Comparison of ENCODE assay signal across 13 cellular contexts in genomic region chr3:165193392-165194268, GRCh38. TPM values are rescaled to one million over a fixed set of nuclear protein-coding genes. Genes with fewer than 3 reads are reported as not detected.
DNase-seq lines count a peak whose midpoint lies in the region; ATAC-seq and TF ChIP-seq lines count a peak whose summit lies in the region.
"Had no signal": no experiment of that assay in that cellular context is flagged by ENCODE, and none has a peak within 500 bp of the region (broad histone marks: within the 10 kb centered on the region; RNA-seq: fewer than 3 reads in every experiment).

No MANE protein-coding gene starts in this region.

- DNase-seq in PC-9 (no peak), osteoblast (ENCODE audit: insufficient read length, low spot score, missing footprints) (peak; percentile 38), T-helper 9 cell (no peak), MM.1S (no peak)
- DNase-seq: activated CD4-positive, alpha-beta T cell treated with anti-CD3 and anti-CD28 coated beads, Interleukin-2, amount 10 ng/mL, durations not matched to agents 24 days and 14 days; activated naive CD4-positive, alpha-beta T cell; immature natural killer cell; occipital lobe had no signal

- TF ChIP-seq POLR2A in gastroesophageal sphincter (IDR thresholded peaks at IDR 0.05): no peak

- TF ChIP-seq EP300 in gastroesophageal sphincter (IDR thresholded peaks at IDR 0.05): no peak

- POLR2A ChIA-PET in PC-9 (lab: Charles Lee; ENCODE audit: unreplicated experiment): no interaction called here

- H3K9me3 ChIP-seq in ES-I3 (ENCODE audit: control insufficient read depth, insufficient read depth, low read length) (no peaks in the 10 kb centered on the region), PC-9 (ENCODE audit: insufficient read depth, low read depth) (no peaks in the 10 kb centered on the region), gastroesophageal sphincter (no peaks in the 10 kb centered on the region), osteoblast (ENCODE audit: low read depth, low read length) (no peaks in the 10 kb centered on the region), MM.1S (replicated peaks; ENCODE audit: insufficient read depth, low read length) (no peaks in the 10 kb centered on the region)

- H3K9me2 ChIP-seq in PC-9 (ENCODE audit: insufficient read depth) (no peaks in the 10 kb centered on the region), MM.1S (replicated peaks; ENCODE audit: insufficient read depth, low read length) (no peaks in the 10 kb centered on the region)

- H3K79me2 ChIP-seq in PC-9 (ENCODE audit: low read depth): no peaks in the 10 kb centered on the region
- H3K79me2 ChIP-seq in osteoblast (ENCODE audit: insufficient read depth, low read length): no peaks in the 10 kb centered on the region
- H3K79me2 ChIP-seq in MM.1S (ENCODE audit: low read length): no peaks in the 10 kb centered on the region

- no peak for TF ChIP-seq CTCF in PC-9 (conservative IDR thresholded peaks at IDR 0.05)
- no peak for TF ChIP-seq CTCF in gastroesophageal sphincter (IDR thresholded peaks at IDR 0.05)
- TF ChIP-seq CTCF in osteoblast (IDR thresholded peaks at IDR 0.05; ENCODE audit: extremely low read depth, low read depth, low read length): no peak
- TF ChIP-seq CTCF in MM.1S (IDR thresholded peaks at IDR 0.05; ENCODE audit: low read length): no peak

- intact Hi-C loops in PC-9 (cut with micrococcal nuclease; ENCODE audit: unreplicated experiment): no loop called here

- H3K9ac ChIP-seq in ES-I3 (ENCODE audit: low read depth, low read length) (peak overlapping the region; percentile 59; the same call in 1 of the 2 replicates), MM.1S (ENCODE audit: low read length) (no peak overlapping the region)

- BruUV-seq in PC-9 (replicated peaks; lab: Mats Ljungman, UMichigan): no TSS peak

- H4K20me1 ChIP-seq in PC-9 (ENCODE audit: insufficient read depth) (no peaks in the 10 kb centered on the region), osteoblast (ENCODE audit: insufficient read depth, low read length) (no peaks in the 10 kb centered on the region), MM.1S (ENCODE audit: insufficient read depth, low read length) (no peaks in the 10 kb centered on the region)

- H3K36me3 ChIP-seq in ES-I3 (ENCODE audit: insufficient read depth, low read length): no peaks in the 10 kb centered on the region
- no peaks in the 10 kb centered on the region for H3K36me3 ChIP-seq in PC-9 (ENCODE audit: low read depth)
- H3K36me3 ChIP-seq in gastroesophageal sphincter: peaks cover 0 to 5% of the 10 kb centered on the region in 2 donors
- no peaks in the 10 kb centered on the region for H3K36me3 ChIP-seq in osteoblast (ENCODE audit: insufficient read depth, low read length)
- H3K36me3 ChIP-seq in MM.1S (replicated peaks; ENCODE audit: insufficient read depth, low read length): no peaks in the 10 kb centered on the region

- H2AFZ ChIP-seq in PC-9 (no peak overlapping the region), osteoblast (ENCODE audit: low read length) (no peak overlapping the region), MM.1S (ENCODE audit: low read length) (no peak overlapping the region)

- CTCF ChIA-PET in PC-9 (lab: Charles Lee): no interaction called here

- ATAC-seq in gastroesophageal sphincter (no peak), HG02884 (IDR thresholded peaks at IDR 0.05; ENCODE audit: unreplicated experiment) (no peak), HG02763 (IDR thresholded peaks at IDR 0.05; ENCODE audit: unreplicated experiment) (no peak)

- H3K4me1 ChIP-seq in ES-I3 (ENCODE audit: insufficient read depth, low read length) (peaks cover 3% of the 10 kb centered on the region; the same call in 1 of the 2 replicates), PC-9 (replicated peaks; ENCODE audit: insufficient read depth) (no peaks in the 10 kb centered on the region), gastroesophageal sphincter (peaks cover 0 to 46% (median 0%) of the 10 kb centered on the region in 3 donors), osteoblast (ENCODE audit: insufficient read depth, low read length) (no peaks in the 10 kb centered on the region), MM.1S (ENCODE audit: low read length) (no peaks in the 10 kb centered on the region)

- H3K27me3 ChIP-seq in PC-9 (ENCODE audit: insufficient read depth, low read depth): no peaks in the 10 kb centered on the region
- H3K27me3 ChIP-seq in gastroesophageal sphincter: peaks cover 61% of the 10 kb centered on the region
- peaks cover 46% of the 10 kb centered on the region for H3K27me3 ChIP-seq in osteoblast (ENCODE audit: insufficient read depth, low read length)
- H3K27me3 ChIP-seq in MM.1S (replicated peaks; ENCODE audit: insufficient read depth, low read length): no peaks in the 10 kb centered on the region

- H3F3A ChIP-seq in PC-9 (ENCODE audit: insufficient read depth, low read depth): no peaks in the 10 kb centered on the region
- no peaks in the 10 kb centered on the region for H3F3A ChIP-seq in MM.1S (ENCODE audit: insufficient read depth, low read length)

- H3K4me2 ChIP-seq in PC-9 (peak overlapping the region; percentile 44), osteoblast (ENCODE audit: insufficient read depth, low read length) (peak overlapping the region; percentile 32), MM.1S (ENCODE audit: low read depth, low read length) (no peak overlapping the region)

- H3K27ac ChIP-seq in PC-9 (no peak overlapping the region), gastroesophageal sphincter (peak overlapping the region; percentile 77 to 94 (median 90)), osteoblast (ENCODE audit: low read depth, low read length) (no peak overlapping the region), MM.1S (ENCODE audit: low read length) (no peak overlapping the region)
- H3K27ac ChIP-seq: C4-2B had no signal

- WGBS in gastroesophageal sphincter (ENCODE audit: low coverage in 1 of 2), 2 donors: 3 to 11% methylated on average over 5 to 18 of the region's 18 CpGs

- no peak overlapping the region for H3K4me3 ChIP-seq in PC-9
- H3K4me3 ChIP-seq in gastroesophageal sphincter: peak overlapping the region; percentile 66
- no peak overlapping the region for H3K4me3 ChIP-seq in osteoblast (ENCODE audit: insufficient read depth, low read length)
- H3K4me3 ChIP-seq in MM.1S (ENCODE audit: low read length): no peak overlapping the region

RNA-seq across cellular contexts. Expression of gene SLITRK3, which starts 2.6 kb away (rescaled TPM):
- total RNA-seq in PC-9 (2021) (not detected in 2 replicates), gastroesophageal sphincter (10 to 100 TPM; 12.7 to 24.3 (median 14.4) TPM), osteoblast (not detected in 2 replicates)
- total RNA-seq: activated CD4-positive, alpha-beta T cell treated with anti-CD3 and anti-CD28 coated beads, Interleukin-2, amount 10 ng/mL, durations not matched to agents 24 days and 14 days had no signal

Comparison
In these comparisons a context has a peak if more than half of its experiments do, and no peak if none do; other contexts are left out.
1. H3K27ac ChIP-seq: peak in gastroesophageal sphincter (4 of 4); none in PC-9 (single experiment), osteoblast (single experiment) and MM.1S (single experiment).
2. H3K4me3 ChIP-seq: peak in gastroesophageal sphincter (2 of 2); none in PC-9 (single experiment), osteoblast (single experiment) and MM.1S (single experiment).
3. RNA of gene SLITRK3, which starts 2.6 kb away (total RNA-seq): 12.7 to 24.3 TPM in gastroesophageal sphincter; not detected in PC-9 and not detected in osteoblast; every median in the first group is over 10 times any median in the second.